ENCODE assay signal across 18 cellular contexts in the genomic region with DNA sequence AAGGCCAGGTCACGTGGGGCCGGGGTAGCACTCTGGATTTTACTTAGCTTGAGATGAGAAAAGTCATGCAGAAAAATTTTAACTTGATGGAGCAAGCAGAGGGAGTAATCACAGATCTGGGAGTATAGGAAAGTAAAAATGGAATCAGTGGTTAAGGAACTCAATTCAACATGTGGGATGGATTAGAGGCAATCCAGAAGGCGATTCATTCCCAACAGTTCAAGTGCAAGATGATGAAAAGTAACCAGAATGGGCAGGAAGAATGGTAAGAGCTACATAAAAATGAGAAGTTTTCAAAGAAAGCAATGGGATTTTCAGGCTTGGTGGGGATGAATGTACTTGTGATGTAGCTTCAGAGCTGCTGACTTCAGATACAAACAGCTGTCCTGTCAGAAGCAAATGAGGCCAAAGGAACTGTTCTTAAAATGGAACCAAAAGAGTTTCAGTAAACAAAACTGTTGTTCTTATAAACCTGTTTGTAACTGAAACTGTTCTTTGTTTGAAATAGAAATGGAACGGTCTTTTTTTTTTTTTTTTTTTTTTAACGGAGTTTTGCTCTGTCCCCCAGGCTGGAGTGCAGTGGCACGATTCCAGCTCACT. TPM values are rescaled to one million over a fixed set of nuclear protein-coding genes. Genes with fewer than 3 reads are reported as not detected.
DNase-seq lines count a peak whose midpoint lies in the region; ATAC-seq and TF ChIP-seq lines count a peak whose summit lies in the region.
"Had no signal": no experiment of that assay in that cellular context is flagged by ENCODE, and none has a peak within 500 bp of the region (broad histone marks: within the 10 kb centered on the region; RNA-seq: fewer than 3 reads in every experiment).

No MANE protein-coding gene starts in this region.

- H3K27me3 ChIP-seq in mucosa of rectum (ENCODE audit: control insufficient read depth in 2 of 2, insufficient read depth in 2 of 2, low read length in 2 of 2): no peaks in the 10 kb centered on the region
- no peaks in the 10 kb centered on the region for H3K27me3 ChIP-seq in upper lobe of right lung
- H3K27me3 ChIP-seq: BLaER1, breast epithelium, MG63 had no signal

- H3K4me3 ChIP-seq in GM12865 (ENCODE audit: low read depth, low read length): peak overlapping the region; percentile 37
- H3K4me3 ChIP-seq in mucosa of rectum (ENCODE audit: low read length in 2 of 2): no peak overlapping the region
- no peak overlapping the region for H3K4me3 ChIP-seq in upper lobe of right lung
- H3K4me3 ChIP-seq: BLaER1, breast epithelium, MG63 had no signal

- intact Hi-C loops in upper lobe of right lung (cut with DNase I): no loop called here

- H3K9me3 ChIP-seq in mucosa of rectum (ENCODE audit: control insufficient read depth in 2 of 2, low read length in 2 of 2): no peaks in the 10 kb centered on the region
- H3K9me3 ChIP-seq in upper lobe of right lung: no peaks in the 10 kb centered on the region
- H3K9me3 ChIP-seq: BLaER1, breast epithelium, MG63 had no signal

- ATAC-seq in HG03521 (IDR thresholded peaks at IDR 0.05; ENCODE audit: unreplicated experiment) (peak; percentile 54), HG02884 (IDR thresholded peaks at IDR 0.05; ENCODE audit: unreplicated experiment) (no peak), HG03159 (IDR thresholded peaks at IDR 0.05; ENCODE audit: unreplicated experiment) (no peak), upper lobe of right lung (no peak)
- ATAC-seq: left cardiac atrium; natural killer cell treated with Interleukin-12 subunit alpha and Interleukin-12 subunit beta and Interleukin-15 and Interleukin-18, amount 100 ng/mL, for 72 hours; sciatic nerve had no signal

- no peak overlapping the region for H3K9ac ChIP-seq in mucosa of rectum (ENCODE audit: low read depth in 1 of 2, low read length in 2 of 2)
- H3K9ac ChIP-seq: BLaER1 had no signal

- H3K4me1 ChIP-seq in mucosa of rectum (ENCODE audit: control insufficient read depth in 2 of 2, insufficient read depth in 2 of 2, low read length in 2 of 2): peaks cover 5 to 8% of the 10 kb centered on the region in 2 donors
- peaks cover 11% of the 10 kb centered on the region for H3K4me1 ChIP-seq in upper lobe of right lung
- H3K4me1 ChIP-seq: breast epithelium had no signal

- TF ChIP-seq CTCF in GM12865 (IDR thresholded peaks at IDR 0.05; ENCODE audit: insufficient read depth, low read depth, low read length, missing control alignments) (no peak), GM20000 (IDR thresholded peaks at IDR 0.05; ENCODE audit: extremely low read depth, missing control alignments) (no peak), upper lobe of right lung (IDR thresholded peaks at IDR 0.05) (no peak)

- H3K36me3 ChIP-seq in mucosa of rectum (ENCODE audit: control insufficient read depth in 2 of 2, insufficient read depth in 2 of 2, low read length in 2 of 2): no peaks in the 10 kb centered on the region
- no peaks in the 10 kb centered on the region for H3K36me3 ChIP-seq in upper lobe of right lung
- H3K36me3 ChIP-seq: BLaER1, breast epithelium had no signal

- peak; percentile 86 for DNase-seq in GM12865 (ENCODE audit: low read depth)
- peak; percentile 43 for DNase-seq in GM20000 (ENCODE audit: low spot score)
- DNase-seq in hippocampal formation (lab: John Stamatoyannopoulos, UW): no peak
- DNase-seq in upper lobe of right lung: no peak
- DNase-seq: activated CD4-positive, alpha-beta T cell treated with anti-CD3 and anti-CD28 coated beads, Interleukin-2, amount 50 U/mL, for 4 hours; endodermal cell; glutamatergic neuron; left cardiac atrium; MG63; T-helper 2 cell had no signal

- H3K27ac ChIP-seq in mucosa of rectum (ENCODE audit: low read depth in 2 of 2, low read length in 2 of 2) (peak overlapping the region; percentile 49 to 54), upper lobe of right lung (no peak overlapping the region)
- H3K27ac ChIP-seq: BLaER1, breast epithelium had no signal

RNA-seq across cellular contexts. Expression of a gene that starts 5.6 kb away (rescaled TPM):
- total RNA-seq in upper lobe of right lung: 21.7 TPM

RNA-seq across cellular contexts. Expression of a gene that starts 10.4 kb away (rescaled TPM):
- total RNA-seq in upper lobe of right lung: 75.9 TPM

Comparison
In these comparisons a context has a peak if more than half of its experiments do, and no peak if none do; other contexts are left out.
1. DNase-seq: peak in GM12865 (single experiment) and GM20000 (single experiment); none in hippocampal formation (0 of 2) and upper lobe of right lung (single experiment).